Comparison of ENCODE assay signal across 17 cellular contexts in the genomic region with DNA sequence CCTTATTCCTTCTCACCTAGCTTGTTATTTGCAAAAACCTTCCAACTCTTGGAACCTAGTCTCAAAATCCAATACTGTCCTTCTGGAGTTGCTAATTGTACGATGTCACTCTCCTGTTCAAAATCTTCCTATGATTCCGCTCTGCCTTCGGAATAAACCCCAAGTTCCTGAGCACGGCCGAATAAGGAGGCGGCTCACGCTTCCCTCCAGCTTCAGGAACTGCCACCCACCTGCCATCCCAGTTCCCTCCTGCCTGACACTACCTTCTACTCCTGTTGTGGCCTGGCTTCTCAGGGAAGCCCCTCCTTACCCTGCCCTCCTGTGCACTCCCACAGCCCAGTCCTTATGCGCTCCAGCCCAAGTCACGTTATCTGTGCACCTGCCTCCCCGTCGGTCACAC.
"Had no signal": no experiment of that assay in that cellular context is flagged by ENCODE, and none has a peak within 500 bp of the region (broad histone marks: within the 10 kb centered on the region; RNA-seq: fewer than 3 reads in every experiment).

No MANE protein-coding gene starts in this region.

- ATAC-seq: esophagus mucosa; gastrocnemius medialis; heart right ventricle; naive thymus-derived CD8-positive, alpha-beta T cell; SK-N-SH treated with all-trans-retinoic acid at 6 μM for 48 hours; T-cell had no signal

- H3K4me1 ChIP-seq: gastrocnemius medialis, heart right ventricle, parathyroid adenoma, testis had no signal

- H3K4me3 ChIP-seq: gastrocnemius medialis, heart right ventricle, stomach, testis had no signal

- H3K27me3 ChIP-seq: gastrocnemius medialis, heart right ventricle, stomach, testis had no signal

- H3K27me3 Mint-ChIP-seq: activated CD4-positive, alpha-beta T cell treated with anti-CD3 and anti-CD28 coated beads, Interleukin-2, amount 10 ng/mL, durations not matched to agents 24 days and 14 days; naive thymus-derived CD8-positive, alpha-beta T cell; T-cell had no signal

- H3K27ac Mint-ChIP-seq: activated CD4-positive, alpha-beta T cell treated with anti-CD3 and anti-CD28 coated beads, Interleukin-2, amount 10 ng/mL, durations not matched to agents 24 days and 14 days; T-cell had no signal

- H3K9me3 ChIP-seq: gastrocnemius medialis, heart right ventricle, stomach, testis had no signal

- H3K9me3 Mint-ChIP-seq: activated CD4-positive, alpha-beta T cell treated with anti-CD3 and anti-CD28 coated beads, Interleukin-2, amount 10 ng/mL, durations not matched to agents 24 days and 14 days; naive thymus-derived CD8-positive, alpha-beta T cell; T-cell had no signal

- H3K27ac ChIP-seq: gastrocnemius medialis, heart right ventricle, parathyroid adenoma, stomach, testis had no signal

- DNase-seq: activated CD4-positive, alpha-beta T cell treated with anti-CD3 and anti-CD28 coated beads, Interleukin-2, amount 10 ng/mL, durations not matched to agents 24 days and 14 days; activated CD8-positive, alpha-beta memory T cell treated with anti-CD3 and anti-CD28 coated beads, Interleukin-2, amount 50 U/mL, for 48 hours; activated effector memory CD4-positive, alpha-beta T cell treated with Interleukin-2 at 50 U/mL for 16 hours; activated naive CD4-positive, alpha-beta T cell treated with anti-CD3 and anti-CD28 coated beads, Interleukin-2, amount 50 U/mL, for 16 hours; activated T-cell treated with anti-CD3 and anti-CD28 coated beads, Interleukin-2, amount 50 U/mL, for 48 hours; effector CD4-positive, alpha-beta T cell; gastrocnemius medialis; heart right ventricle; naive thymus-derived CD8-positive, alpha-beta T cell; stimulated activated CD4-positive, alpha-beta T cell treated with anti-CD3 and anti-CD28 coated beads, Interleukin-1b, Interleukin-23, amount 100 ng/mL, for 48 hours; stomach; T-cell; T-helper 9 cell; testis had no signal

- H3K4me3 Mint-ChIP-seq: activated CD4-positive, alpha-beta T cell treated with anti-CD3 and anti-CD28 coated beads, Interleukin-2, amount 10 ng/mL, durations not matched to agents 24 days and 14 days; naive thymus-derived CD8-positive, alpha-beta T cell; T-cell had no signal
